In genomic region chr3:193827831-193828230, GRCh38 we compare ENCODE assay signal across 18 cellular contexts.
DNase-seq lines count a peak whose midpoint lies in the region; ATAC-seq, FAIRE-seq and TF ChIP-seq lines count a peak whose summit lies in the region.
"Had no signal": no experiment of that assay in that cellular context is flagged by ENCODE, and none has a peak within 500 bp of the region (broad histone marks: within the 10 kb centered on the region; RNA-seq: fewer than 3 reads in every experiment).

No MANE protein-coding gene starts in this region.

- peaks cover 1% of the 10 kb centered on the region for H3K36me3 Mint-ChIP-seq in progenitor cell of endocrine pancreas (ENCODE audit: insufficient read depth)
- H3K36me3 Mint-ChIP-seq: CD8-positive, alpha-beta T cell had no signal

- FAIRE-seq in K562 (lab: Jason Lieb, UNC): no peak
- FAIRE-seq: G401.6, GM12891 had no signal

- no peak for TF ChIP-seq CTCF in AG10803 (conservative IDR thresholded peaks at IDR 0.05; ENCODE audit: low read length)
- no peak for TF ChIP-seq CTCF in K562 (IDR thresholded peaks at IDR 0.05 in 2 of 3, conservative IDR thresholded peaks at IDR 0.05 in 1 of 3; ENCODE audit: insufficient read depth in 2 of 3, low read depth in 1 of 3, low read length in 3 of 3)
- no peak for TF ChIP-seq CTCF in fibroblast of villous mesenchyme (IDR thresholded peaks at IDR 0.05; ENCODE audit: insufficient read depth, low read depth, low read length)
- no peak for TF ChIP-seq CTCF in progenitor cell of endocrine pancreas (IDR thresholded peaks at IDR 0.05; ENCODE audit: unreplicated experiment)
- no peak for TF ChIP-seq CTCF in MM.1S (IDR thresholded peaks at IDR 0.05; ENCODE audit: low read length)
- no peak for TF ChIP-seq CTCF in upper lobe of right lung (IDR thresholded peaks at IDR 0.05)

- H3K79me2 ChIP-seq in K562 (ENCODE audit: control insufficient read depth, insufficient read depth, low read length): no peaks in the 10 kb centered on the region
- H3K79me2 ChIP-seq in MM.1S (ENCODE audit: low read length): no peaks in the 10 kb centered on the region

- intact Hi-C loops in K562 (cut with micrococcal nuclease): no loop called here
- intact Hi-C loops in upper lobe of right lung (cut with DNase I): no loop called here

- WGBS in K562 (ENCODE audit: insufficient coverage, low coverage, missing lambda C conversion rate): 46% methylated on average over 2 of the region's 2 CpGs

- H3K27me3 ChIP-seq in K562 (ENCODE audit: control insufficient read depth in 2 of 2, insufficient read depth in 2 of 2, low read length in 2 of 2): no peaks in the 10 kb centered on the region
- no peaks in the 10 kb centered on the region for H3K27me3 ChIP-seq in MM.1S (replicated peaks; ENCODE audit: insufficient read depth, low read length)
- no peaks in the 10 kb centered on the region for H3K27me3 ChIP-seq in upper lobe of right lung
- H3K27me3 ChIP-seq: Peyer's patch had no signal

- POLR2A ChIA-PET in K562 (lab: Yijun Ruan, JAX): interaction anchor here (0.9 to 3.3 kb wide), 3 partner anchors 8 to 15 kb away, joined by 3 to 15 read pairs (median 4); no protein-coding TSS in a partner anchor

- no peak for ATAC-seq in K562
- no peak for ATAC-seq in upper lobe of right lung
- ATAC-seq: CD8-positive, alpha-beta T cell; Right ventricle myocardium inferior had no signal

- no peaks in the 10 kb centered on the region for H3K36me3 ChIP-seq in K562 (ENCODE audit: control insufficient read depth, insufficient read depth, low read length)
- H3K36me3 ChIP-seq in MM.1S (replicated peaks; ENCODE audit: insufficient read depth, low read length): no peaks in the 10 kb centered on the region
- H3K36me3 ChIP-seq in upper lobe of right lung: no peaks in the 10 kb centered on the region
- H3K36me3 ChIP-seq: Peyer's patch had no signal

- peaks cover 33% of the 10 kb centered on the region for H3K4me1 Mint-ChIP-seq in progenitor cell of endocrine pancreas (ENCODE audit: low read depth)

- H3K4me2 ChIP-seq in K562 (ENCODE audit: insufficient read depth, low read length) (no peak overlapping the region), MM.1S (ENCODE audit: low read depth, low read length) (no peak overlapping the region)

- DNase-seq in AG10803 (ENCODE audit: low read depth): peak; percentile 3
- no peak for DNase-seq in K562 (ENCODE audit: extremely low read depth in 1 of 4, low spot score in 3 of 4)
- peak; percentile 26 for DNase-seq in fibroblast of villous mesenchyme (ENCODE audit: low read depth)
- no peak for DNase-seq in progenitor cell of endocrine pancreas (ENCODE audit: low spot score, unreplicated experiment)
- no peak for DNase-seq in MM.1S
- DNase-seq in NCI-H2029 treated with DMSO at 0.1 percent for 48 hours (lab: John Stamatoyannopoulos, UW): no peak
- no peak for DNase-seq in upper lobe of right lung
- DNase-seq in NCI-H1694 treated with DMSO at 0.1 percent for 48 hours (lab: John Stamatoyannopoulos, UW): no peak
- DNase-seq: 8988T; CD8-positive, alpha-beta T cell; DND-41; GOT3; NCI-H2081 treated with DMSO at 0.1 percent for 48 hours; NCI-H774; Peyer's patch had no signal

- CTCF ChIA-PET in K562 (lab: Yijun Ruan, JAX; ENCODE audit: low intra/inter-chr PET ratio): no interaction called here

- no peaks in the 10 kb centered on the region for H3K9me1 ChIP-seq in K562 (ENCODE audit: control insufficient read depth, insufficient read depth, low read length)

- H3K27me3 Mint-ChIP-seq in progenitor cell of endocrine pancreas: no peaks in the 10 kb centered on the region

- H3K9me3 ChIP-seq in K562 (replicated peaks; ENCODE audit: control insufficient read depth, insufficient read depth, low read depth, low read length): no peaks in the 10 kb centered on the region
- no peaks in the 10 kb centered on the region for H3K9me3 ChIP-seq in MM.1S (replicated peaks; ENCODE audit: insufficient read depth, low read length)
- no peaks in the 10 kb centered on the region for H3K9me3 ChIP-seq in upper lobe of right lung
- H3K9me3 ChIP-seq: Peyer's patch had no signal

- H3K27ac Mint-ChIP-seq in progenitor cell of endocrine pancreas: peak overlapping the region; percentile 21
- H3K27ac Mint-ChIP-seq: CD8-positive, alpha-beta T cell had no signal

- H3K4me1 ChIP-seq in K562 (replicated peaks in 1 of 2; ENCODE audit: control insufficient read depth in 2 of 2, insufficient read depth in 2 of 2, low read length in 2 of 2) (peaks cover 14 to 37% of the 10 kb centered on the region in 2 experiments), MM.1S (ENCODE audit: low read length) (no peaks in the 10 kb centered on the region), upper lobe of right lung (peaks cover 7% of the 10 kb centered on the region)

- no TSS peak for BruUV-seq in K562 (replicated peaks; lab: Mats Ljungman, UMichigan)

- H3K9ac ChIP-seq in K562 (ENCODE audit: insufficient read depth in 1 of 2, low read depth in 2 of 2, low read length in 2 of 2) (no peak overlapping the region), MM.1S (ENCODE audit: low read length) (no peak overlapping the region)

- TF ChIP-seq EP300 in K562 (IDR thresholded peaks at IDR 0.05; ENCODE audit: low read length): no peak

- H3K9me3 Mint-ChIP-seq in progenitor cell of endocrine pancreas (ENCODE audit: low read depth): no peaks in the 10 kb centered on the region
- H3K9me3 Mint-ChIP-seq: CD8-positive, alpha-beta T cell had no signal

- no peaks in the 10 kb centered on the region for H3F3A ChIP-seq in MM.1S (ENCODE audit: insufficient read depth, low read length)

- H3K9me2 ChIP-seq in MM.1S (replicated peaks; ENCODE audit: insufficient read depth, low read length): no peaks in the 10 kb centered on the region

- no peak overlapping the region for H3K4me3 ChIP-seq in AG10803 (ENCODE audit: low read length)
- no peak overlapping the region for H3K4me3 ChIP-seq in K562
- H3K4me3 ChIP-seq in fibroblast of villous mesenchyme (ENCODE audit: low read depth, low read length): no peak overlapping the region
- no peak overlapping the region for H3K4me3 ChIP-seq in MM.1S (ENCODE audit: low read length)
- H3K4me3 ChIP-seq in upper lobe of right lung: no peak overlapping the region
- H3K4me3 ChIP-seq: Peyer's patch had no signal

- H2AFZ ChIP-seq in K562 (ENCODE audit: low read depth, low read length) (no peak overlapping the region), MM.1S (ENCODE audit: low read length) (no peak overlapping the region)

- H3K27ac ChIP-seq in K562 (ENCODE audit: extremely low read depth, low read depth, low read length) (no peak overlapping the region), MM.1S (ENCODE audit: low read length) (no peak overlapping the region), upper lobe of right lung (no peak overlapping the region)
- H3K27ac ChIP-seq: Peyer's patch had no signal

- H4K20me1 ChIP-seq in K562 (replicated peaks; ENCODE audit: control insufficient read depth, insufficient read depth, low read length) (no peaks in the 10 kb centered on the region), MM.1S (ENCODE audit: insufficient read depth, low read length) (no peaks in the 10 kb centered on the region)

- TF ChIP-seq RAD21 in K562 (CRISPR knock-in tag; conservative IDR thresholded peaks at IDR 0.05 in 1 of 2, IDR thresholded peaks at IDR 0.05 in 1 of 2): no peak

- in situ Hi-C loops in K562 (cut with MboI): no loop called here

- no peak overlapping the region for H3K4me3 Mint-ChIP-seq in progenitor cell of endocrine pancreas (ENCODE audit: low read depth)
- H3K4me3 Mint-ChIP-seq: CD8-positive, alpha-beta T cell had no signal

- no peak for TF ChIP-seq POLR2A in K562 (conservative IDR thresholded peaks at IDR 0.05)

TF ChIP-seq in K562, 482 proteins besides CTCF, POLR2A, EP300 and RAD21:
- TF ChIP-seq PTRF (tag; IDR thresholded peaks at IDR 0.05) (no peak), ZNF316 (IDR thresholded peaks at IDR 0.05) (0 out of 2 replicates have a peak, but pooled peaks have one; percentile 13), SIRT6 (IDR thresholded peaks at IDR 0.05; ENCODE audit: low read depth, low read length) (no peak), HDAC3 (IDR thresholded peaks at IDR 0.05; ENCODE audit: borderline replicate concordance, partially characterized antibody) (no peak)
TF ChIP-seq in K562: peak in this region for 1.

Comparison
In these comparisons a context has a peak if more than half of its experiments do, and no peak if none do; other contexts are left out.
1. DNase-seq: peak in AG10803 (single experiment) and fibroblast of villous mesenchyme (single experiment); none in K562 (0 of 4), progenitor cell of endocrine pancreas (single experiment), MM.1S (single experiment), NCI-H2029 treated with DMSO at 0.1 percent for 48 hours (single experiment), upper lobe of right lung (single experiment) and NCI-H1694 treated with DMSO at 0.1 percent for 48 hours (single experiment).